Comparison of ENCODE assay signal across 8 cellular contexts in genomic region chr3:10320320-10320677, GRCh38. TPM values are rescaled to one million over a fixed set of nuclear protein-coding genes. Genes with fewer than 3 reads are reported as not detected.
A peak's percentile ranks its signal among the peaks of the same experiment; 100 is the strongest.
DNase-seq lines count a peak whose midpoint lies in the region; ATAC-seq, FAIRE-seq and TF ChIP-seq lines count a peak whose summit lies in the region.

No MANE protein-coding gene starts in this region.

- no peaks in the 10 kb centered on the region for H3K9me3 ChIP-seq in Peyer's patch

- TF ChIP-seq CTCF in Peyer's patch (IDR thresholded peaks at IDR 0.05) (no peak), fibroblast of pulmonary artery (IDR thresholded peaks at IDR 0.05; ENCODE audit: low read length, missing control alignments) (no peak), GM13977 (IDR thresholded peaks at IDR 0.05; ENCODE audit: extremely low read depth, insufficient read depth, missing control alignments) (no peak)

- peak overlapping the region; percentile 83 to 98 (median 92) for H3K4me3 ChIP-seq in Peyer's patch
- peak overlapping the region; percentile 100 for H3K4me3 ChIP-seq in fibroblast of pulmonary artery (replicated peaks; ENCODE audit: low read depth, low read length)
- H3K4me3 ChIP-seq in rectal smooth muscle tissue (ENCODE audit: low read length), result peak overlapping the region; percentile 93

- DNase-seq in Peyer's patch, result no peak
- DNase-seq in fibroblast of pulmonary artery (ENCODE audit: low read depth), result no peak
- DNase-seq in T1000 (lab: John Stamatoyannopoulos, UW), result no peak
- DNase-seq in GM12892 (ENCODE audit: insufficient read length), result no peak
- DNase-seq in GM13977 (ENCODE audit: low spot score), result no peak

- in situ Hi-C loops in GM13977 (cut with MboI; ENCODE audit: low pct_unique_long_range_greater_than_20kb, low sequenced_read_pairs, unreplicated experiment), result no loop called here

- peak overlapping the region; percentile 53 for H3K9ac ChIP-seq in rectal smooth muscle tissue (ENCODE audit: low read length)

- ATAC-seq in GM18502 (IDR thresholded peaks at IDR 0.05; ENCODE audit: poor library complexity, unreplicated experiment) (peak; percentile 4), GM21526 (IDR thresholded peaks at IDR 0.05; ENCODE audit: low FRiP score, unreplicated experiment) (no peak)

- no peak for FAIRE-seq in GM12892 (lab: Jason Lieb, UNC)

- TF ChIP-seq POLR2A in Peyer's patch (IDR thresholded peaks at IDR 0.05), result no peak
- TF ChIP-seq POLR2A in GM12892 (IDR thresholded peaks at IDR 0.05; ENCODE audit: low read depth, low read length), result no peak

- H3K4me1 ChIP-seq in Peyer's patch, result peaks cover 0 to 27% (median 4%) of the 10 kb centered on the region in 4 donors
- H3K4me1 ChIP-seq in rectal smooth muscle tissue (ENCODE audit: control insufficient read depth, insufficient read depth, low read length), result peaks cover 11% of the 10 kb centered on the region

- no peaks in the 10 kb centered on the region for H3K27me3 ChIP-seq in Peyer's patch
- no peaks in the 10 kb centered on the region for H3K27me3 ChIP-seq in rectal smooth muscle tissue (ENCODE audit: control insufficient read depth, insufficient read depth, low read length)

- H3K36me3 ChIP-seq in Peyer's patch (peaks cover 0 to 29% (median 0%) of the 10 kb centered on the region in 3 donors), rectal smooth muscle tissue (ENCODE audit: control insufficient read depth, insufficient read depth, low read length) (peaks cover 13% of the 10 kb centered on the region)

- peak overlapping the region; percentile 78 to 92 (median 85) for H3K27ac ChIP-seq in Peyer's patch
- peak overlapping the region; percentile 51 for H3K27ac ChIP-seq in rectal smooth muscle tissue (ENCODE audit: low read depth, low read length)

RNA-seq across cellular contexts. Expression of gene SEC13, which starts 0.6 kb away (rescaled TPM):
- 100 to 1,000 TPM; 158 to 251 (median 237) TPM for total RNA-seq in Peyer's patch
- polyA plus RNA-seq in GM12892 (2012; ENCODE audit: missing spikeins), result 76.0 TPM

RNA-seq across cellular contexts. Expression of gene GHRL, which starts 27.6 kb away (rescaled TPM):
- 1 to 10 TPM in 2 of 4 donors, not detected in 2; 1.6 to 2.9 TPM for total RNA-seq in Peyer's patch
- 1.9 TPM for polyA plus RNA-seq in GM12892 (2012; ENCODE audit: missing spikeins)
